19 cellular contexts compared by ENCODE assay signal in the genomic region with DNA sequence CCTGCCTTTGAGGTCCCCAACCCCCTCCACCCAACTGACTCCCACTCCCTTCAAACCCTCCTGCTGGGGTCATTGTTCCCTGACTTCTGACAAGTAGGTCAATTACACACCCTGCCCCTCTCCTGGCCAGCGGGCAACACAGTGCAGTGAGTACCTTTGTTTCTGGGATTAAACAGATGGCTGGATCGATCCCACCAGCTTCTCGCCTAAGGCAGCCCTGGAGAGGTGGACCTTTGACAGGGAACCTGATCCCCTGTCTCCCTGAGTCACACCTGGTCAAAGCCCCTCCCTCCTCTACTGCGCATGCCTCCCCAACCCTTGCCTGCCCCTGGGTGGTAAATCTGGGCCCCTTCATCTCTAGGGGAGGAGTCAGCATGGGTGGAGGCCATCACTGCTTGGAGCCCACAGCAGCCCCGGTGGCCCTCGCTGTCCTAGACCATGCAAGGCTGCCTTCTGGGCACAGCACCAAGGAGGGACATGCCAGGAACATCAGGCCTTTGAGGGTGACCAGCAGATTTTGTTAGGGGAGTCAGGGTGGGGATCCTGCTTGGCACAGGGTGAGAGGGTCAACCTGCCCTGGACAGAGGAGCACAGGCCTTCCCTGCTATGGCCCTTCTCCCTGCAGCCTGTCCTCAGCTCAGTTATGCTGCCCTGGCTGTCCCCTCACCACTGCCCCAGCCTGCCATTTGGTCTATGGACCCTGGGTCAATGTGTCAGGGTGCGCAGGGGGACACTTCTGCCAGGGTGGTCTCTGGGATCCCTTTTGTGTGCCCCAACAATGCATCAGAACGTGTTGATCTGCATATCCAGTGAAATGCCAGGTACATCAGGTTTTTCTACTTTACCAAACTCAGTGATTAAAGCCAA. TPM values are rescaled to one million over a fixed set of nuclear protein-coding genes. Genes with fewer than 3 reads are reported as not detected.
DNase-seq lines count a peak whose midpoint lies in the region; ATAC-seq, FAIRE-seq and TF ChIP-seq lines count a peak whose summit lies in the region.
"Had no signal": no experiment of that assay in that cellular context is flagged by ENCODE, and none has a peak within 500 bp of the region (broad histone marks: within the 10 kb centered on the region; RNA-seq: fewer than 3 reads in every experiment).

No MANE protein-coding gene starts in this region.

- TF ChIP-seq CTCF in HCT116 (IDR thresholded peaks at IDR 0.05 in 2 of 3, conservative IDR thresholded peaks at IDR 0.05 in 1 of 3; ENCODE audit: borderline replicate concordance in 1 of 3, insufficient read depth in 1 of 3, low read depth in 2 of 3, low read length in 2 of 3) (no peak), bronchial epithelial cell (IDR thresholded peaks at IDR 0.05; ENCODE audit: insufficient read depth, low read length, severe bottlenecking) (no peak), neural crest cell (conservative IDR thresholded peaks at IDR 0.05) (no peak), HFFc6 (IDR thresholded peaks at IDR 0.05) (no peak)

- H3K36me3 ChIP-seq in HCT116 (ENCODE audit: control insufficient read depth in 1 of 2, insufficient read depth in 2 of 2, low read length in 2 of 2) (no peaks in the 10 kb centered on the region), bronchial epithelial cell (ENCODE audit: control insufficient read depth, insufficient read depth, low read length) (no peaks in the 10 kb centered on the region)
- H3K36me3 ChIP-seq: BE2C had no signal

- peak; percentile 40 for FAIRE-seq in bronchial epithelial cell (lab: Jason Lieb, UNC)

- H3K36me3 Mint-ChIP-seq in neural crest cell (ENCODE audit: low read depth) (peaks cover 9% of the 10 kb centered on the region), HFFc6 (ENCODE audit: low read depth) (no peaks in the 10 kb centered on the region; the same call in 1 of the 2 replicates)
- H3K36me3 Mint-ChIP-seq: activated naive CD8-positive, alpha-beta T cell; naive B cell had no signal

- H3K9me2 ChIP-seq in HCT116 (ENCODE audit: insufficient read depth) = no peaks in the 10 kb centered on the region

- no peaks in the 10 kb centered on the region for H4K20me1 ChIP-seq in HCT116 (ENCODE audit: insufficient read depth)

- no peak for TF ChIP-seq RAD21 in HCT116 (IDR thresholded peaks at IDR 0.05; ENCODE audit: low read depth)

- H3K4me1 ChIP-seq in HCT116 (ENCODE audit: control insufficient read depth in 1 of 2, insufficient read depth in 2 of 2, low read length in 2 of 2) = peaks cover 0 to 10% of the 10 kb centered on the region in 2 experiments; a peak in 1 of 4 replicates

- peak overlapping the region; percentile 39 for H3K27ac Mint-ChIP-seq in neural crest cell (ENCODE audit: unreplicated experiment)
- no peak overlapping the region for H3K27ac Mint-ChIP-seq in HFFc6
- H3K27ac Mint-ChIP-seq: activated naive CD8-positive, alpha-beta T cell; naive B cell; T-helper 1 cell treated with Interleukin-12 subunit alpha and Interleukin-12 subunit beta and Interleukin-4 antibody, amounts not matched to agents 30 μg/mL and 1 μg/mL, for 36 hours had no signal

- no peaks in the 10 kb centered on the region for H3K27me3 Mint-ChIP-seq in neural crest cell (ENCODE audit: low read depth)
- H3K27me3 Mint-ChIP-seq in HFFc6 (ENCODE audit: insufficient read depth) = peaks cover 32% of the 10 kb centered on the region
- H3K27me3 Mint-ChIP-seq: activated naive CD8-positive, alpha-beta T cell had no signal

- no peaks in the 10 kb centered on the region for H3K79me2 ChIP-seq in HCT116 (ENCODE audit: insufficient read depth, low read length)

- H3K9me3 ChIP-seq in HCT116 (ENCODE audit: control insufficient read depth in 1 of 2, insufficient read depth in 1 of 2, low read depth in 1 of 2, low read length in 2 of 2) = peaks cover 0 to 7% of the 10 kb centered on the region in 2 experiments; a peak in 1 of 4 replicates
- H3K9me3 ChIP-seq: BE2C had no signal

- H3K9ac ChIP-seq in HCT116 (ENCODE audit: low read length) = no peak overlapping the region

- peak; percentile 10 for DNase-seq in D341Med (ENCODE audit: low spot score)
- DNase-seq in HCT116 (ENCODE audit: low read depth, low spot score) = peak; percentile 6
- DNase-seq in bronchial epithelial cell (ENCODE audit: low read depth) = no peak
- no peak for DNase-seq in neural crest cell (ENCODE audit: low read depth, low spot score)
- DNase-seq in HFFc6 = no peak
- DNase-seq: BE2C; effector memory CD4-positive, alpha-beta T cell; hypothalamus; Karpas-422; left ventricle myocardium superior; naive B cell; NCI-H1436; NK-92 treated with Interleukin-12 subunit alpha and Interleukin-12 subunit beta, amount 100 ng/mL, for 24 hours; substantia nigra had no signal

- CTCF ChIA-PET in HCT116 (lab: Charles Lee) = no interaction called here

- H3K4me2 ChIP-seq in HCT116 (ENCODE audit: low read length) = no peak overlapping the region

- H3K9me3 Mint-ChIP-seq in neural crest cell = peaks cover 14% of the 10 kb centered on the region
- no peaks in the 10 kb centered on the region; the same call in 1 of the 2 replicates for H3K9me3 Mint-ChIP-seq in HFFc6
- H3K9me3 Mint-ChIP-seq: T-helper 1 cell treated with Interleukin-12 subunit alpha and Interleukin-12 subunit beta and Interleukin-4 antibody, amounts not matched to agents 30 μg/mL and 1 μg/mL, for 36 hours had no signal

- intact Hi-C loops in HCT116 (cut with micrococcal nuclease) = no loop called here

- H3K27ac ChIP-seq in HCT116 (ENCODE audit: low read depth, low read length) = no peak overlapping the region

- POLR2A ChIA-PET in HCT116 (lab: Charles Lee) = no interaction called here

- H3K27me3 ChIP-seq in HCT116 (ENCODE audit: insufficient read depth, low read length) = no peaks in the 10 kb centered on the region
- H3K27me3 ChIP-seq in bronchial epithelial cell (ENCODE audit: control insufficient read depth, insufficient read depth, low read length) = no peaks in the 10 kb centered on the region
- H3K27me3 ChIP-seq: BE2C had no signal

- H3K4me3 ChIP-seq in HCT116 (replicated peaks in 1 of 2; ENCODE audit: low read depth in 1 of 2, low read length in 2 of 2) (no peak overlapping the region), bronchial epithelial cell (ENCODE audit: low read depth, low read length) (no peak overlapping the region)

- H3K4me1 Mint-ChIP-seq in neural crest cell (peaks cover 11% of the 10 kb centered on the region), HFFc6 (ENCODE audit: low read depth) (no peaks in the 10 kb centered on the region)

- BruUV-seq in HCT116 (replicated peaks; lab: Mats Ljungman, UMichigan) = no TSS peak

- no peak overlapping the region for H2AFZ ChIP-seq in HCT116 (ENCODE audit: low read depth, low read length, poor library complexity, severe bottlenecking)

- RAD21 ChIA-PET in HCT116 (lab: Charles Lee; ENCODE audit: low non-redundant PET in 1 of 2, low total read pairs in 2 of 2, uncharacterized antibody in 2 of 2, unreplicated experiment in 2 of 2) = no interaction called here

- H3K4me3 Mint-ChIP-seq in neural crest cell (no peak overlapping the region), HFFc6 (no peak overlapping the region)
- H3K4me3 Mint-ChIP-seq: activated naive CD8-positive, alpha-beta T cell; naive B cell; T-helper 1 cell treated with Interleukin-12 subunit alpha and Interleukin-12 subunit beta and Interleukin-4 antibody, amounts not matched to agents 30 μg/mL and 1 μg/mL, for 36 hours had no signal

- TF ChIP-seq POLR2A in HCT116 (IDR thresholded peaks at IDR 0.05; ENCODE audit: borderline replicate concordance, extremely low read depth, insufficient read depth, insufficient read length) = no peak

- ATAC-seq in HCT116 = peak; percentile 94
- ATAC-seq in HG02973 (IDR thresholded peaks at IDR 0.05; ENCODE audit: unreplicated experiment) = no peak
- ATAC-seq in GM18858 (IDR thresholded peaks at IDR 0.05; ENCODE audit: unreplicated experiment) = no peak
- ATAC-seq in HG03135 (IDR thresholded peaks at IDR 0.05; ENCODE audit: unreplicated experiment) = no peak
- ATAC-seq: left ventricle myocardium superior had no signal

TF ChIP-seq in HCT116, 20 proteins besides CTCF, POLR2A, EP300 and RAD21:
- no peak for TF ChIP-seq SP1 (IDR thresholded peaks at IDR 0.05; ENCODE audit: low read depth)
- TF ChIP-seq EZH2phosphoT487 (IDR thresholded peaks at IDR 0.05; ENCODE audit: borderline replicate concordance) = no peak
- no peak for TF ChIP-seq CEBPB (IDR thresholded peaks at IDR 0.05; ENCODE audit: low read depth)
- no peak for TF ChIP-seq FOSL1 (IDR thresholded peaks at IDR 0.05; ENCODE audit: low read depth)
- no peak for TF ChIP-seq TCF7L2 (IDR thresholded peaks at IDR 0.05; ENCODE audit: borderline replicate concordance, extremely low read depth, insufficient read depth, insufficient read length)
- TF ChIP-seq SRF (IDR thresholded peaks at IDR 0.05; ENCODE audit: low read depth) = no peak

RNA-seq across cellular contexts. Expression of a gene that starts 9.8 kb away (rescaled TPM):
- total RNA-seq in HCT116 (2021; ENCODE audit: unreplicated experiment) (not detected), bronchial epithelial cell (not detected in 2 replicates), neural crest cell (not detected in 2 replicates)
- polyA plus RNA-seq in HCT116 (2012) = not detected in 2 replicates
- total RNA-seq in HFFc6 (2021; fragmentation: NEBNext Ultra II Directional; extraction: Animal tissue kit (Norgen Biotek cat#: 25700)) = not detected
- total RNA-seq: left ventricle myocardium superior had no signal

Comparison
In these comparisons a context has a peak if more than half of its experiments do, and no peak if none do; other contexts are left out.
1. DNase-seq: peak in D341Med (single experiment) and HCT116 (single experiment); none in bronchial epithelial cell (single experiment), neural crest cell (single experiment) and HFFc6 (single experiment).